Comparison of ENCODE assay signal across 17 cellular contexts in the genomic region with DNA sequence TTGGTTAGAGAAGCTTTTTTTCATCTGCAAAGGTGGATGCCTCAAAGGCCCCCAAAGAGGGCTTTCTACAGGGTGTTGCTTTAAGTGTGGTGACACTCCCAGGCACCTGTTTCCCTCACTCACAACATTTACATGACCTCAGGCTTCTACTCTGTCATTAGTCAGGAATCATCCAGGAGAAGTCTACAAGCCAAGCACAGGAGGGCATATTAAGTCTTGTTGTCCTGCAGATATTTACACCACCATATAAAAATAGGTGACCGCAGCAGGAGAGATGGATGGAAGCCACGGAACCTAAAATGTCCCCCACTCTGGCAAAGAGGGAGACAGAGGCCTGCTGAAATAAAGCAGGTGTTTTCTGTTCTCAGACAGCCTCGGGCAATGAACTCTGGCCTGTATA. TPM values are rescaled to one million over a fixed set of nuclear protein-coding genes. Genes with fewer than 3 reads are reported as not detected.
DNase-seq lines count a peak whose midpoint lies in the region; ATAC-seq and TF ChIP-seq lines count a peak whose summit lies in the region.
"Had no signal": no experiment of that assay in that cellular context is flagged by ENCODE, and none has a peak within 500 bp of the region (broad histone marks: within the 10 kb centered on the region; RNA-seq: fewer than 3 reads in every experiment).

No MANE protein-coding gene starts in this region.

- H3K4me3 ChIP-seq in SJCRH30, result no peak overlapping the region
- H3K4me3 ChIP-seq in gastrocnemius medialis, result peak overlapping the region in 1 of 4 donors; percentile 8
- H3K4me3 ChIP-seq: GM23338 had no signal

- TF ChIP-seq CTCF in gastrocnemius medialis (IDR thresholded peaks at IDR 0.05 in 4 of 5, conservative IDR thresholded peaks at IDR 0.05 in 1 of 5), result no peak

- DNase-seq in LHCN-M2 (ENCODE audit: low read depth) (peak; percentile 36), SJCRH30 (peak; percentile 23 to 46), gastrocnemius medialis (peak; percentile 64 to 85)
- DNase-seq: ACHN; BE2C; C1 segment of cervical spinal cord; CD4-positive, CD25-positive, alpha-beta regulatory T cell; CD8-positive, alpha-beta memory T cell; COR-L47; H7; HFFc6 had no signal

- intact Hi-C loops in gastrocnemius medialis (cut with DNase I; ENCODE audit: low total_unique reads), result loop anchor here (1.0 to 5.0 kb wide), 2 partner anchors 89 to 284 kb away; no protein-coding TSS in a partner anchor

- ATAC-seq in gastrocnemius medialis, result peak; percentile 91 to 92
- ATAC-seq in GM21447 (IDR thresholded peaks at IDR 0.05; ENCODE audit: unreplicated experiment), result no peak
- no peak for ATAC-seq in HG02642 (IDR thresholded peaks at IDR 0.05; ENCODE audit: poor library complexity, unreplicated experiment)
- ATAC-seq in GM19463 (IDR thresholded peaks at IDR 0.05; ENCODE audit: unreplicated experiment), result no peak
- ATAC-seq: GM23338, HCT116, HepG2 had no signal

- no peak for TF ChIP-seq POLR2A in gastrocnemius medialis (IDR thresholded peaks at IDR 0.05)

- H3K9me3 ChIP-seq in SJCRH30 (replicated peaks) (no peaks in the 10 kb centered on the region), gastrocnemius medialis (no peaks in the 10 kb centered on the region)
- H3K9me3 ChIP-seq: BE2C had no signal

- H3K36me3 ChIP-seq in SJCRH30 (no peaks in the 10 kb centered on the region), gastrocnemius medialis (no peaks in the 10 kb centered on the region)
- H3K36me3 ChIP-seq: BE2C had no signal

- no peaks in the 10 kb centered on the region for H3K27me3 ChIP-seq in SJCRH30
- H3K27me3 ChIP-seq in gastrocnemius medialis, result no peaks in the 10 kb centered on the region
- H3K27me3 ChIP-seq: BE2C had no signal

- peaks cover 15% of the 10 kb centered on the region for H3K4me1 ChIP-seq in SJCRH30
- H3K4me1 ChIP-seq in gastrocnemius medialis, result peaks cover 34 to 62% of the 10 kb centered on the region in 2 donors
- H3K4me1 ChIP-seq: BE2C had no signal

- in situ Hi-C loops in gastrocnemius medialis (cut with MboI; ENCODE audit: low sequenced_read_pairs in 4 of 4), result loop anchor here in 2 of 4 donors (10.0 kb wide), 2 partner anchors 157 to 387 kb away; no protein-coding TSS in a partner anchor

- H3K27ac ChIP-seq in SJCRH30, result no peak overlapping the region
- peak overlapping the region; percentile 84 to 88 (median 86) for H3K27ac ChIP-seq in gastrocnemius medialis

RNA-seq across cellular contexts. Expression of a gene that starts 7.5 kb away (rescaled TPM):
- total RNA-seq in LHCN-M2 (2014; rRNA removed) (9.5 and 11.1 TPM in 2 replicates), gastrocnemius medialis (10 to 100 TPM; 16.7 to 27.8 (median 20.3) TPM)
- polyA plus RNA-seq in LHCN-M2 (2012), result 5.1 TPM
- total RNA-seq in SJCRH30 (2014; rRNA removed; shearing (Covaris generic)), result 0.25 and 0.79 TPM in 2 replicates

RNA-seq across cellular contexts. Expression of a gene that starts 24.9 kb away (rescaled TPM):
- 16.1 and 20.5 TPM in 2 replicates for total RNA-seq in LHCN-M2 (2014; rRNA removed)
- polyA plus RNA-seq in LHCN-M2 (2012), result 13.0 TPM
- 16.1 and 17.0 TPM in 2 replicates for total RNA-seq in SJCRH30 (2014; rRNA removed; shearing (Covaris generic))
- total RNA-seq in gastrocnemius medialis, result 10 to 100 TPM; 13.9 to 38.3 (median 25.7) TPM

Comparison
In these comparisons a context has a peak if more than half of its experiments do, and no peak if none do; other contexts are left out.
1. ATAC-seq: peak in gastrocnemius medialis (2 of 2); none in GM21447 (single experiment), HG02642 (single experiment) and GM19463 (single experiment).
2. Peak in every context shown above with its lines, with median percentiles within 50 percentile points of each other: DNase-seq.